10 cellular contexts compared by ENCODE assay signal in the genomic region with DNA sequence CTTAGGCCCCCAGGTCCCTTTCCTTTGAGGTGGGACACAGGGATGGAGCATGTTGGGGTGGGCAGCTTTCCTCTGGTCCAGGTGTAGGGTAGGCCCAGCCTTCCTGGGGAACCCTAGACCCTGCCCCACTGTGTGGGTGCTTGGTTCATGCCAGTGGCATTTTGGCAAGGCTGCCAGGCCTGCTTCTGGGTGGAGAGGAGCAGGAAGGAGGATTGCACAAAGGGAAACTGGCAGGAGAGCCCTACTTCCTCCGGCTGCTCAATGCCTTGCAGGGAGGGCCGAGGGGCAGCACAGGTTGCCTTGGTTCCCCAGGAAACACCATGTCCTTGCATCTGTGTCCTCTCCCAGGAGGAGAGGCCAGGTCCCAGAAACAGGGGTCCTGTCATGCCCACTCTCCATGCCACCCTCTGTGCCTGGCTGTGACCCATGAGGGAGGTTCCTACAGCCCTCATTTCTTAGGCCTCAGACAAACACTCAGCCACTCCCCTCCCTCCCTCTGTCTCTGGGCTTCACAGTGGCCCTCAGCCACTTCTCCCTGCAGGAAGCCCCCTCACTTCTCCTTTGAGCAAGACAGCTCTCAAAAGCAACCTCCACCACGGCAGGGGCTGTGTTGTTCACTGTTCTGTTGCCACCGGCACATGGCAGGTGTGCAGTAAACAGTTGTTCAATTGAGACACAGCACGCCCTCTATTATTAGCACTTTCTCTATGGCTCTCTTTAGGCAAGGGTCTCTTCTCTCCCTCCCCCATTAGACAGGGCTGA. TPM values are rescaled to one million over a fixed set of nuclear protein-coding genes. Genes with fewer than 3 reads are reported as not detected.
DNase-seq lines count a peak whose midpoint lies in the region; ATAC-seq and TF ChIP-seq lines count a peak whose summit lies in the region.
"Had no signal": no experiment of that assay in that cellular context is flagged by ENCODE, and none has a peak within 500 bp of the region (broad histone marks: within the 10 kb centered on the region; RNA-seq: fewer than 3 reads in every experiment).

No MANE protein-coding gene starts in this region.

- no peaks in the 10 kb centered on the region for H3K9me3 ChIP-seq in thyroid gland
- H3K9me3 ChIP-seq in prostate gland: no peaks in the 10 kb centered on the region

- intact Hi-C loops in thyroid gland (cut with DNase I) (no loop called here), prostate gland (cut with DNase I) (no loop called here)

- TF ChIP-seq CTCF in thyroid gland (IDR thresholded peaks at IDR 0.05): no peak
- no peak for TF ChIP-seq CTCF in prostate gland (IDR thresholded peaks at IDR 0.05)

- TF ChIP-seq POLR2A in thyroid gland (IDR thresholded peaks at IDR 0.05) (no peak), prostate gland (IDR thresholded peaks at IDR 0.05) (no peak)

- DNase-seq in NCI-H2081 (lab: John Stamatoyannopoulos, UW): peak; percentile 40 to 63
- DNase-seq in NCI-H2081 treated with DMSO at 0.1 percent for 48 hours (lab: John Stamatoyannopoulos, UW): no peak
- DNase-seq in SIG-M5 treated with dmso at 0.1 percent for 504 hours (lab: John Stamatoyannopoulos, UW; ENCODE audit: unreplicated experiment): peak; percentile 86
- DNase-seq in thyroid gland: peak in 1 of 2 donors; percentile 24
- DNase-seq in stimulated activated CD4-positive, alpha-beta T cell treated with anti-CD3 and anti-CD28 coated beads, Interleukin-2, amount 100 ng/mL, for 48 hours: no peak
- DNase-seq in prostate gland (ENCODE audit: low spot score): no peak
- DNase-seq: activated naive CD4-positive, alpha-beta T cell treated with anti-CD3 and anti-CD28 coated beads for 36 hours had no signal

- no peak for ATAC-seq in HG03045 (IDR thresholded peaks at IDR 0.05; ENCODE audit: unreplicated experiment)
- ATAC-seq: SK-N-SH treated with all-trans-retinoic acid at 6 μM for 48 hours had no signal

- peak overlapping the region; percentile 28 for H3K27ac ChIP-seq in layer of hippocampus (ENCODE audit: low read depth, low read length)
- H3K27ac ChIP-seq in thyroid gland: peak overlapping the region; percentile 83 to 96 (median 88)
- no peak overlapping the region for H3K27ac ChIP-seq in prostate gland

- no peaks in the 10 kb centered on the region for H3K27me3 ChIP-seq in layer of hippocampus (ENCODE audit: control insufficient read depth, insufficient read depth, low read length)
- H3K27me3 ChIP-seq in thyroid gland: no peaks in the 10 kb centered on the region
- no peaks in the 10 kb centered on the region for H3K27me3 ChIP-seq in prostate gland (replicated peaks; ENCODE audit: insufficient read depth)

- H3K4me3 ChIP-seq in thyroid gland (replicated peaks in 1 of 3): no peak overlapping the region
- H3K4me3 ChIP-seq in prostate gland: no peak overlapping the region

- WGBS in thyroid gland, 2 donors: 73 to 78% methylated on average over 3 to 5 of the region's 5 CpGs
- WGBS in prostate gland: 88% methylated on average over 5 of the region's 5 CpGs

- H3K36me3 ChIP-seq in thyroid gland: no peaks in the 10 kb centered on the region
- no peaks in the 10 kb centered on the region for H3K36me3 ChIP-seq in prostate gland

- H3K4me1 ChIP-seq in thyroid gland: peaks cover 43 to 68% of the 10 kb centered on the region in 2 donors
- H3K4me1 ChIP-seq in prostate gland (replicated peaks): no peaks in the 10 kb centered on the region

RNA-seq across cellular contexts. Expression of gene KRT80, which starts 6.8 kb away (rescaled TPM):
- total RNA-seq in thyroid gland: 1 to 10 TPM in 1 of 4 donors, under 1 TPM in 1, not detected in 2; 0.34 to 1.6 TPM
- 1 to 10 TPM; 1.9 to 3.7 TPM for total RNA-seq in prostate gland
- total RNA-seq: activated naive CD4-positive, alpha-beta T cell treated with anti-CD3 and anti-CD28 coated beads for 36 hours had no signal

RNA-seq across cellular contexts. Expression of gene KRT7, which starts 34.4 kb away (rescaled TPM):
- total RNA-seq in thyroid gland: 100 to 1,000 TPM; 333 to 826 (median 460) TPM
- 100 to 1,000 TPM in 1 of 2 donors, 10 to 100 TPM in 1; 53.1 to 151 TPM for total RNA-seq in prostate gland

Comparison
In these comparisons a context has a peak if more than half of its experiments do, and no peak if none do; other contexts are left out.
1. DNase-seq: peak in NCI-H2081 (2 of 2) and SIG-M5 treated with dmso at 0.1 percent for 504 hours (single experiment); none in NCI-H2081 treated with DMSO at 0.1 percent for 48 hours (single experiment), stimulated activated CD4-positive, alpha-beta T cell treated with anti-CD3 and anti-CD28 coated beads, Interleukin-2, amount 100 ng/mL, for 48 hours (0 of 2) and prostate gland (single experiment).
2. H3K27ac ChIP-seq: peak in layer of hippocampus (single experiment) and thyroid gland (3 of 3); none in prostate gland (0 of 2).